28 cellular contexts compared by ENCODE assay signal in genomic region chr7:4722308-4722707, GRCh38.
"Had no signal": no experiment of that assay in that cellular context is flagged by ENCODE, and none has a peak within 500 bp of the region (broad histone marks: within the 10 kb centered on the region; RNA-seq: fewer than 3 reads in every experiment).

No MANE protein-coding gene starts in this region.

- H3K27me3 ChIP-seq: brain microvascular endothelial cell, esophagus muscularis mucosa, foreskin keratinocyte, heart right ventricle, pancreas, stomach, tibial artery, upper lobe of right lung had no signal

- H3K9me3 ChIP-seq: esophagus muscularis mucosa, heart right ventricle, lower lobe of right lung, pancreas, prostate gland, stomach, tibial artery, upper lobe of right lung had no signal

- H3K36me3 ChIP-seq: pancreas, prostate gland had no signal

- H3K4me1 ChIP-seq: foreskin keratinocyte had no signal

- DNase-seq: activated CD4-positive, alpha-beta memory T cell treated with anti-CD3 and anti-CD28 coated beads for 36 hours; activated CD4-positive, alpha-beta T cell treated with anti-CD3 and anti-CD28 coated beads, Interleukin-2, amount 10 ng/mL, durations not matched to agents 24 days and 14 days; activated CD4-positive, CD25-positive, alpha-beta regulatory T cell treated with anti-CD3 and anti-CD28 coated beads, Interleukin-2, amount 50 U/mL, for 72 hours; activated CD8-positive, alpha-beta memory T cell treated with anti-CD3 and anti-CD28 coated beads, Interleukin-2, amount 50 U/mL, for 48 hours; activated gamma-delta T cell; activated naive CD4-positive, alpha-beta T cell treated with anti-CD3 and anti-CD28 coated beads, Interleukin-2, amount 10 ng/mL, durations not matched to agents 7 days and 5 days; activated naive CD8-positive, alpha-beta T cell treated with anti-CD3 and anti-CD28 coated beads, Interleukin-2, amount 10 ng/mL, durations not matched to agents 7 days and 5 days; activated T-cell treated with anti-CD3 and anti-CD28 coated beads, Interleukin-2, amount 50 U/mL, for 24 hours; brain microvascular endothelial cell; effector CD4-positive, alpha-beta T cell; foreskin keratinocyte; heart right ventricle; lower lobe of right lung; mesenchymal stem cell; nephron progenitor cell; pancreas; retina; stimulated activated CD4-positive, alpha-beta T cell treated with anti-CD3 and anti-CD28 coated beads, Interleukin-15, amount 100 ng/mL, for 24 hours; stimulated activated CD4-positive, alpha-beta T cell treated with anti-CD3 and anti-CD28 coated beads, Interleukin-2, amount 100 ng/mL, for 24 hours; stimulated activated naive B cell treated with anti-CD40 and anti-IgM and Interleukin-4, amounts not matched to agents 10 μg/mL and 1 μg/mL and 100 μg/mL, for 72 hours; stomach; SW 1271; T-helper 17 cell; T1000; tibial artery; upper lobe of right lung had no signal

- H3K4me3 ChIP-seq: esophagus muscularis mucosa, lower lobe of right lung, pancreas, prostate gland, stomach, tibial artery, upper lobe of right lung had no signal

- ATAC-seq: foreskin keratinocyte; heart right ventricle; lower lobe of right lung; pancreas; stimulated activated naive B cell treated with anti-CD40 and anti-IgM and Interleukin-4, amounts not matched to agents 10 μg/mL and 1 μg/mL and 100 μg/mL, for 72 hours; T-helper 17 cell; upper lobe of right lung had no signal

- H3K27ac ChIP-seq: brain microvascular endothelial cell, foreskin keratinocyte, lower lobe of right lung, pancreas, prostate gland, upper lobe of right lung had no signal
